8 cellular contexts compared by ENCODE assay signal in genomic region chrX:152908486-152908885, GRCh38.
"Had no signal": no experiment of that assay in that cellular context is flagged by ENCODE, and none has a peak within 500 bp of the region (broad histone marks: within the 10 kb centered on the region; RNA-seq: fewer than 3 reads in every experiment).

No MANE protein-coding gene starts in this region.

- H3K36me3 Mint-ChIP-seq: IgD-negative memory B cell had no signal

- H3K27ac Mint-ChIP-seq: H9, IgD-negative memory B cell had no signal

- H3K4me3 ChIP-seq: GM23248 had no signal

- H3K4me3 Mint-ChIP-seq: H9, IgD-negative memory B cell had no signal

- FAIRE-seq: H54, HTR-8/SVneo had no signal

- H3K9me3 Mint-ChIP-seq: IgD-negative memory B cell had no signal

- DNase-seq: GM23248, GOT3, H9, HCEC 1CT, KBM-7 had no signal

- H3K9ac ChIP-seq: GM23248 had no signal

- H3K27ac ChIP-seq: GM23248 had no signal

- H2AFZ ChIP-seq: GM23248 had no signal
